ENCODE assay signal across 1 cellular context in the genomic region with DNA sequence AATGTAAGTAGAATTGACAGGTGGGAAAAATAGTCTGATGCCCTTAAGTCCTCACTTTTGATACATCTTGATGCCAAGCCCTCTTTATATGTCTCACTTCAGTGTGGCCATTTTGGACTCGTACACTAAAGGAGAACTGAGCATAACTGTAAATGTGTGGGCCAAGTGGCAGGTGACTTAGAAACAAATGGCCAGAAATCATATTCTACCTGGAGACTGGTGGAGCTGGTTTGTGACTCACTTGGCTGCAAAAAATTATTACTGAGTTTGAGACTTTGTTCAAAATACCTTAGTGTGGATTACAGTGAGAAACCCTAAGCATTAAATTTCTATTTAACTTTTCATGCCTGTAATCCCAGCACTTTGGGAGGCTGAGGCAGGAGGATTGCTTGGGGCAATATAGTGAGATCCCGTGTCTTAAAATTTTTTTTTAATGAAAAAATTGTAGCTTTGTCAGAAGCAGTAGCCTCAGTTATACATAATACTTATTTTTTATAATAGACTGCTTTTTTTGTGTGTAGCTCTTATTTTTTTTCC.
TF ChIP-seq lines count a peak whose summit lies in the region.

No MANE protein-coding gene starts in this region.

TF ChIP-seq in neural cell, 6 proteins besides CTCF, POLR2A, EP300 and RAD21 (continued from another document):
- TF ChIP-seq, protein P1, sequence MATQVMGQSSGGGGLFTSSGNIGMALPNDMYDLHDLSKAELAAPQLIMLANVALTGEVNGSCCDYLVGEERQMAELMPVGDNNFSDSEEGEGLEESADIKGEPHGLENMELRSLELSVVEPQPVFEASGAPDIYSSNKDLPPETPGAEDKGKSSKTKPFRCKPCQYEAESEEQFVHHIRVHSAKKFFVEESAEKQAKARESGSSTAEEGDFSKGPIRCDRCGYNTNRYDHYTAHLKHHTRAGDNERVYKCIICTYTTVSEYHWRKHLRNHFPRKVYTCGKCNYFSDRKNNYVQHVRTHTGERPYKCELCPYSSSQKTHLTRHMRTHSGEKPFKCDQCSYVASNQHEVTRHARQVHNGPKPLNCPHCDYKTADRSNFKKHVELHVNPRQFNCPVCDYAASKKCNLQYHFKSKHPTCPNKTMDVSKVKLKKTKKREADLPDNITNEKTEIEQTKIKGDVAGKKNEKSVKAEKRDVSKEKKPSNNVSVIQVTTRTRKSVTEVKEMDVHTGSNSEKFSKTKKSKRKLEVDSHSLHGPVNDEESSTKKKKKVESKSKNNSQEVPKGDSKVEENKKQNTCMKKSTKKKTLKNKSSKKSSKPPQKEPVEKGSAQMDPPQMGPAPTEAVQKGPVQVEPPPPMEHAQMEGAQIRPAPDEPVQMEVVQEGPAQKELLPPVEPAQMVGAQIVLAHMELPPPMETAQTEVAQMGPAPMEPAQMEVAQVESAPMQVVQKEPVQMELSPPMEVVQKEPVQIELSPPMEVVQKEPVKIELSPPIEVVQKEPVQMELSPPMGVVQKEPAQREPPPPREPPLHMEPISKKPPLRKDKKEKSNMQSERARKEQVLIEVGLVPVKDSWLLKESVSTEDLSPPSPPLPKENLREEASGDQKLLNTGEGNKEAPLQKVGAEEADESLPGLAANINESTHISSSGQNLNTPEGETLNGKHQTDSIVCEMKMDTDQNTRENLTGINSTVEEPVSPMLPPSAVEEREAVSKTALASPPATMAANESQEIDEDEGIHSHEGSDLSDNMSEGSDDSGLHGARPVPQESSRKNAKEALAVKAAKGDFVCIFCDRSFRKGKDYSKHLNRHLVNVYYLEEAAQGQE (IDR thresholded peaks at IDR 0.05; ENCODE audit: borderline replicate concordance), result no peak
- TF ChIP-seq POLR2AphosphoS5 (IDR thresholded peaks at IDR 0.05), result no peak
